In the genomic region with DNA sequence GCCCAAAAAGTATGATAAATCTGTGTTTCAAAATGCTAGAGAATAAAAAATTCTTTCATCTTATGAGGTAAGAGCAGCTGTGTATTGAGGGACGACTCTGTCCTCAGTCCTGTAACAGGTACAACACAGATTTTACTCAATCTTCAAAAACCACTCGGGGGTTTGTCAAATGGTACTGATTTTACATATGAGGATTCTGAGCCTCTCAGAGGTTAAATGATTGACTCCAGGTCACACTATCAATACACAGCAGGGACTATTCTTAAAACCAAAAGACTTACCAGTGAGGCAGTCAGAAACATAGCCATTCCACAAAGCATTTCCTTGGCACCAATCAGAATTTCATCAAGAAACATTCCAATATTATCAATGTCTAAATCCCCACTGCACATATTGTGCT, we compare ENCODE assay signal across 23 cellular contexts.
DNase-seq lines count a peak whose midpoint lies in the region; ATAC-seq and TF ChIP-seq lines count a peak whose summit lies in the region.
"Had no signal": no experiment of that assay in that cellular context is flagged by ENCODE, and none has a peak within 500 bp of the region (broad histone marks: within the 10 kb centered on the region; RNA-seq: fewer than 3 reads in every experiment).

No MANE protein-coding gene starts in this region.

- no peaks in the 10 kb centered on the region for H3K36me3 Mint-ChIP-seq in natural killer cell
- H3K36me3 Mint-ChIP-seq in natural killer cell treated with Interleukin-12 subunit alpha and Interleukin-12 subunit beta and Interleukin-15 and Interleukin-18, amount 100 ng/mL, for 72 hours, result no peaks in the 10 kb centered on the region
- no peaks in the 10 kb centered on the region for H3K36me3 Mint-ChIP-seq in effector memory CD8-positive, alpha-beta T cell (ENCODE audit: insufficient read depth)
- H3K36me3 Mint-ChIP-seq in naive thymus-derived CD8-positive, alpha-beta T cell, result peaks cover 0 to 16% (median 2%) of the 10 kb centered on the region in 3 donors
- H3K36me3 Mint-ChIP-seq in activated CD4-positive, alpha-beta memory T cell treated with anti-CD3 and anti-CD28 coated beads for 36 hours, result peaks cover 5% of the 10 kb centered on the region

- H3K4me1 Mint-ChIP-seq in natural killer cell, result peaks cover 25 to 35% of the 10 kb centered on the region in 2 donors
- H3K4me1 Mint-ChIP-seq in natural killer cell treated with Interleukin-12 subunit alpha and Interleukin-12 subunit beta and Interleukin-15 and Interleukin-18, amount 100 ng/mL, for 72 hours (ENCODE audit: low read depth in 2 of 2), result peaks cover 20 to 30% of the 10 kb centered on the region in 2 donors
- peaks cover 8 to 28% of the 10 kb centered on the region in 2 donors for H3K4me1 Mint-ChIP-seq in effector memory CD8-positive, alpha-beta T cell (ENCODE audit: low read depth in 2 of 2)
- peaks cover 18 to 50% (median 40%) of the 10 kb centered on the region in 4 donors for H3K4me1 Mint-ChIP-seq in naive thymus-derived CD8-positive, alpha-beta T cell
- peaks cover 15% of the 10 kb centered on the region for H3K4me1 Mint-ChIP-seq in activated CD4-positive, alpha-beta memory T cell treated with anti-CD3 and anti-CD28 coated beads for 36 hours (ENCODE audit: low read depth)

- peak overlapping the region; percentile 83 to 85 for H3K27ac Mint-ChIP-seq in natural killer cell
- H3K27ac Mint-ChIP-seq in natural killer cell treated with Interleukin-12 subunit alpha and Interleukin-12 subunit beta and Interleukin-15 and Interleukin-18, amount 100 ng/mL, for 72 hours, result no peak overlapping the region
- H3K27ac Mint-ChIP-seq in effector memory CD8-positive, alpha-beta T cell, result peak overlapping the region; percentile 82 to 91
- H3K27ac Mint-ChIP-seq in naive thymus-derived CD8-positive, alpha-beta T cell, result peak overlapping the region in 2 of 10 donors; percentile 27 to 55
- no peak overlapping the region for H3K27ac Mint-ChIP-seq in activated CD4-positive, alpha-beta memory T cell treated with anti-CD3 and anti-CD28 coated beads for 36 hours

- POLR2A ChIA-PET in naive thymus-derived CD8-positive, alpha-beta T cell (lab: Charles Lee), result no interaction called here
- POLR2A ChIA-PET in activated CD4-positive, alpha-beta memory T cell treated with anti-CD3 and anti-CD28 coated beads for 36 hours (lab: Charles Lee), result no interaction called here

- TF ChIP-seq CTCF in natural killer cell (IDR thresholded peaks at IDR 0.05), result no peak

- no peaks in the 10 kb centered on the region for H3K27me3 Mint-ChIP-seq in natural killer cell (ENCODE audit: low read depth in 2 of 2)
- H3K27me3 Mint-ChIP-seq in natural killer cell treated with Interleukin-12 subunit alpha and Interleukin-12 subunit beta and Interleukin-15 and Interleukin-18, amount 100 ng/mL, for 72 hours, result no peaks in the 10 kb centered on the region
- H3K27me3 Mint-ChIP-seq in effector memory CD8-positive, alpha-beta T cell, result no peaks in the 10 kb centered on the region
- no peaks in the 10 kb centered on the region for H3K27me3 Mint-ChIP-seq in naive thymus-derived CD8-positive, alpha-beta T cell
- no peaks in the 10 kb centered on the region for H3K27me3 Mint-ChIP-seq in activated CD4-positive, alpha-beta memory T cell treated with anti-CD3 and anti-CD28 coated beads for 36 hours

- intact Hi-C loops in natural killer cell (cut with micrococcal nuclease), result no loop called here
- intact Hi-C loops in activated CD4-positive, alpha-beta memory T cell treated with anti-CD3 and anti-CD28 coated beads for 36 hours (cut with micrococcal nuclease), result no loop called here

- no peak for ATAC-seq in natural killer cell
- ATAC-seq in natural killer cell treated with Interleukin-12 subunit alpha and Interleukin-12 subunit beta and Interleukin-15 and Interleukin-18, amount 100 ng/mL, for 72 hours, result no peak
- peak; percentile 41 for ATAC-seq in HG02852 (IDR thresholded peaks at IDR 0.05; ENCODE audit: unreplicated experiment)
- ATAC-seq in effector memory CD8-positive, alpha-beta T cell (replicated peaks), result no peak
- ATAC-seq in naive thymus-derived CD8-positive, alpha-beta T cell, result no peak
- no peak for ATAC-seq in GM21381 (IDR thresholded peaks at IDR 0.05; ENCODE audit: unreplicated experiment)
- ATAC-seq: HepG2 had no signal

- TF ChIP-seq POLR2A in erythroblast (IDR thresholded peaks at IDR 0.05; ENCODE audit: low read length), result no peak

- DNase-seq in natural killer cell (no peak), erythroblast (lab: John Stamatoyannopoulos, UW) (no peak)
- no peak for DNase-seq in natural killer cell treated with Interleukin-12 subunit alpha and Interleukin-12 subunit beta and Interleukin-15 and Interleukin-18, amount 100 ng/mL, for 72 hours (ENCODE audit: low spot score)
- no peak for DNase-seq in effector memory CD8-positive, alpha-beta T cell
- DNase-seq in naive thymus-derived CD8-positive, alpha-beta T cell, result no peak
- no peak for DNase-seq in activated CD4-positive, alpha-beta memory T cell treated with anti-CD3 and anti-CD28 coated beads for 36 hours
- DNase-seq: AML-193, COR-L47, DMS 273 treated with DMSO at 0.1 percent for 48 hours, DND-41, H9, KG1, MV-4-11, NCI-H187, NCI-H2107, NCI-H510A treated with DMSO at 0.1 percent for 48 hours, NCI-H774, RPMI8226, SHP77 treated with DMSO at 0.1 percent for 48 hours, SK-N-SH had no signal

- CTCF ChIA-PET in activated CD4-positive, alpha-beta memory T cell treated with anti-CD3 and anti-CD28 coated beads for 36 hours (lab: Charles Lee), result no interaction called here

- H3K4me3 Mint-ChIP-seq in natural killer cell, result no peak overlapping the region
- H3K4me3 Mint-ChIP-seq in natural killer cell treated with Interleukin-12 subunit alpha and Interleukin-12 subunit beta and Interleukin-15 and Interleukin-18, amount 100 ng/mL, for 72 hours, result no peak overlapping the region
- no peak overlapping the region for H3K4me3 Mint-ChIP-seq in effector memory CD8-positive, alpha-beta T cell
- no peak overlapping the region for H3K4me3 Mint-ChIP-seq in naive thymus-derived CD8-positive, alpha-beta T cell
- H3K4me3 Mint-ChIP-seq in activated CD4-positive, alpha-beta memory T cell treated with anti-CD3 and anti-CD28 coated beads for 36 hours, result no peak overlapping the region
- H3K4me3 Mint-ChIP-seq: H9 had no signal

- H3K9me3 Mint-ChIP-seq in natural killer cell, result no peaks in the 10 kb centered on the region
- no peaks in the 10 kb centered on the region for H3K9me3 Mint-ChIP-seq in natural killer cell treated with Interleukin-12 subunit alpha and Interleukin-12 subunit beta and Interleukin-15 and Interleukin-18, amount 100 ng/mL, for 72 hours
- H3K9me3 Mint-ChIP-seq in effector memory CD8-positive, alpha-beta T cell, result no peaks in the 10 kb centered on the region
- H3K9me3 Mint-ChIP-seq in naive thymus-derived CD8-positive, alpha-beta T cell, result no peaks in the 10 kb centered on the region
- no peaks in the 10 kb centered on the region for H3K9me3 Mint-ChIP-seq in activated CD4-positive, alpha-beta memory T cell treated with anti-CD3 and anti-CD28 coated beads for 36 hours
- H3K9me3 Mint-ChIP-seq: H9 had no signal

Comparison
In these comparisons a context has a peak if more than half of its experiments do, and no peak if none do; other contexts are left out.
1. H3K27ac Mint-ChIP-seq: peak in natural killer cell (2 of 2) and effector memory CD8-positive, alpha-beta T cell (2 of 2); none in natural killer cell treated with Interleukin-12 subunit alpha and Interleukin-12 subunit beta and Interleukin-15 and Interleukin-18, amount 100 ng/mL, for 72 hours (0 of 2) and activated CD4-positive, alpha-beta memory T cell treated with anti-CD3 and anti-CD28 coated beads for 36 hours (single experiment).